ENCODE assay signal across 1 cellular context in the genomic region with DNA sequence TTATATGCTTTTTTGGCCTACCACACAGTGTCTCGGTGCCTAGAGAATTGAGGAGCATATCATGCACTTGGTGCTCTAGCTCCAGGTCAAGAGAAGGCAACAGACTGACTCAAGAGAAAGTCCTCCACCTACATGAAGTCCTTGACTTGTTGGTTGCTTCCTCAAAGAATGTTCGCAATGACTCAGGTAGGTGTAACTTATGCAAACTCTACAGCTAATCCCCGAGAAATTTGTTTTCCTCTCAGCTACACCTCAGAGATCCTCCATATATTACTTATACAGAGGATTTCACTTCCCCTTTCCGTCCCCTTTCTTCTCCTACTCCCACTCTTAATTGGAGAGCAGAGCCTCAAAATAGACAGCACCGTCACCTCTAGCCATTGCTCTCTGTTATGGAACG.
TF ChIP-seq lines count a peak whose summit lies in the region.

No MANE protein-coding gene starts in this region.

TF ChIP-seq in GM12878, 131 proteins besides CTCF, POLR2A, EP300 and RAD21 (continued from another document and continues in another):
- TF ChIP-seq, protein P1, sequence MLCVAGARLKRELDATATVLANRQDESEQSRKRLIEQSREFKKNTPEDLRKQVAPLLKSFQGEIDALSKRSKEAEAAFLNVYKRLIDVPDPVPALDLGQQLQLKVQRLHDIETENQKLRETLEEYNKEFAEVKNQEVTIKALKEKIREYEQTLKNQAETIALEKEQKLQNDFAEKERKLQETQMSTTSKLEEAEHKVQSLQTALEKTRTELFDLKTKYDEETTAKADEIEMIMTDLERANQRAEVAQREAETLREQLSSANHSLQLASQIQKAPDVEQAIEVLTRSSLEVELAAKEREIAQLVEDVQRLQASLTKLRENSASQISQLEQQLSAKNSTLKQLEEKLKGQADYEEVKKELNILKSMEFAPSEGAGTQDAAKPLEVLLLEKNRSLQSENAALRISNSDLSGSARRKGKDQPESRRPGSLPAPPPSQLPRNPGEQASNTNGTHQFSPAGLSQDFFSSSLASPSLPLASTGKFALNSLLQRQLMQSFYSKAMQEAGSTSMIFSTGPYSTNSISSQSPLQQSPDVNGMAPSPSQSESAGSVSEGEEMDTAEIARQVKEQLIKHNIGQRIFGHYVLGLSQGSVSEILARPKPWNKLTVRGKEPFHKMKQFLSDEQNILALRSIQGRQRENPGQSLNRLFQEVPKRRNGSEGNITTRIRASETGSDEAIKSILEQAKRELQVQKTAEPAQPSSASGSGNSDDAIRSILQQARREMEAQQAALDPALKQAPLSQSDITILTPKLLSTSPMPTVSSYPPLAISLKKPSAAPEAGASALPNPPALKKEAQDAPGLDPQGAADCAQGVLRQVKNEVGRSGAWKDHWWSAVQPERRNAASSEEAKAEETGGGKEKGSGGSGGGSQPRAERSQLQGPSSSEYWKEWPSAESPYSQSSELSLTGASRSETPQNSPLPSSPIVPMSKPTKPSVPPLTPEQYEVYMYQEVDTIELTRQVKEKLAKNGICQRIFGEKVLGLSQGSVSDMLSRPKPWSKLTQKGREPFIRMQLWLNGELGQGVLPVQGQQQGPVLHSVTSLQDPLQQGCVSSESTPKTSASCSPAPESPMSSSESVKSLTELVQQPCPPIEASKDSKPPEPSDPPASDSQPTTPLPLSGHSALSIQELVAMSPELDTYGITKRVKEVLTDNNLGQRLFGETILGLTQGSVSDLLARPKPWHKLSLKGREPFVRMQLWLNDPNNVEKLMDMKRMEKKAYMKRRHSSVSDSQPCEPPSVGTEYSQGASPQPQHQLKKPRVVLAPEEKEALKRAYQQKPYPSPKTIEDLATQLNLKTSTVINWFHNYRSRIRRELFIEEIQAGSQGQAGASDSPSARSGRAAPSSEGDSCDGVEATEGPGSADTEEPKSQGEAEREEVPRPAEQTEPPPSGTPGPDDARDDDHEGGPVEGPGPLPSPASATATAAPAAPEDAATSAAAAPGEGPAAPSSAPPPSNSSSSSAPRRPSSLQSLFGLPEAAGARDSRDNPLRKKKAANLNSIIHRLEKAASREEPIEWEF (IDR thresholded peaks at IDR 0.05; ENCODE audit: insufficient replicate concordance, low read depth, low read length), result no peak
- no peak for TF ChIP-seq CBX3 (IDR thresholded peaks at IDR 0.05; ENCODE audit: borderline replicate concordance, low read depth)
- peak; percentile 60; the same call in 1 of the 2 replicates for TF ChIP-seq BCL11A (IDR thresholded peaks at IDR 0.05; ENCODE audit: low read depth, low read length)
- peak; percentile 92 for TF ChIP-seq SPI1 (IDR thresholded peaks at IDR 0.05; ENCODE audit: borderline replicate concordance, insufficient read depth, low read depth, low read length)
- peak; percentile 71 for TF ChIP-seq NBN (IDR thresholded peaks at IDR 0.05)
- TF ChIP-seq, protein P2, sequence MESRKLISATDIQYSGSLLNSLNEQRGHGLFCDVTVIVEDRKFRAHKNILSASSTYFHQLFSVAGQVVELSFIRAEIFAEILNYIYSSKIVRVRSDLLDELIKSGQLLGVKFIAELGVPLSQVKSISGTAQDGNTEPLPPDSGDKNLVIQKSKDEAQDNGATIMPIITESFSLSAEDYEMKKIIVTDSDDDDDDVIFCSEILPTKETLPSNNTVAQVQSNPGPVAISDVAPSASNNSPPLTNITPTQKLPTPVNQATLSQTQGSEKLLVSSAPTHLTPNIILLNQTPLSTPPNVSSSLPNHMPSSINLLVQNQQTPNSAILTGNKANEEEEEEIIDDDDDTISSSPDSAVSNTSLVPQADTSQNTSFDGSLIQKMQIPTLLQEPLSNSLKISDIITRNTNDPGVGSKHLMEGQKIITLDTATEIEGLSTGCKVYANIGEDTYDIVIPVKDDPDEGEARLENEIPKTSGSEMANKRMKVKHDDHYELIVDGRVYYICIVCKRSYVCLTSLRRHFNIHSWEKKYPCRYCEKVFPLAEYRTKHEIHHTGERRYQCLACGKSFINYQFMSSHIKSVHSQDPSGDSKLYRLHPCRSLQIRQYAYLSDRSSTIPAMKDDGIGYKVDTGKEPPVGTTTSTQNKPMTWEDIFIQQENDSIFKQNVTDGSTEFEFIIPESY (IDR thresholded peaks at IDR 0.05), result no peak
- no peak for TF ChIP-seq LARP7 (IDR thresholded peaks at IDR 0.05)
- peak in 1 of 2 experiments; percentile 10; a peak in 1 of 4 replicates for TF ChIP-seq BHLHE40 (IDR thresholded peaks at IDR 0.05; ENCODE audit: borderline replicate concordance in 1 of 2, low read depth in 2 of 2, low read length in 1 of 2)
- no peak for TF ChIP-seq SMAD5 (IDR thresholded peaks at IDR 0.05; ENCODE audit: low read depth)
- no peak for TF ChIP-seq ZNF207 (IDR thresholded peaks at IDR 0.05; ENCODE audit: borderline replicate concordance)
- TF ChIP-seq, protein P3, sequence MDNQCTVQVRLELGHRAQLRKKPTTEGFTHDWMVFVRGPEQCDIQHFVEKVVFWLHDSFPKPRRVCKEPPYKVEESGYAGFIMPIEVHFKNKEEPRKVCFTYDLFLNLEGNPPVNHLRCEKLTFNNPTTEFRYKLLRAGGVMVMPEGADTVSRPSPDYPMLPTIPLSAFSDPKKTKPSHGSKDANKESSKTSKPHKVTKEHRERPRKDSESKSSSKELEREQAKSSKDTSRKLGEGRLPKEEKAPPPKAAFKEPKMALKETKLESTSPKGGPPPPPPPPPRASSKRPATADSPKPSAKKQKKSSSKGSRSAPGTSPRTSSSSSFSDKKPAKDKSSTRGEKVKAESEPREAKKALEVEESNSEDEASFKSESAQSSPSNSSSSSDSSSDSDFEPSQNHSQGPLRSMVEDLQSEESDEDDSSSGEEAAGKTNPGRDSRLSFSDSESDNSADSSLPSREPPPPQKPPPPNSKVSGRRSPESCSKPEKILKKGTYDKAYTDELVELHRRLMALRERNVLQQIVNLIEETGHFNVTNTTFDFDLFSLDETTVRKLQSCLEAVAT (IDR thresholded peaks at IDR 0.05), result no peak
- no peak for TF ChIP-seq ZSCAN29 (IDR thresholded peaks at IDR 0.05)
- TF ChIP-seq KDM1A (IDR thresholded peaks at IDR 0.05; ENCODE audit: borderline replicate concordance), result no peak
- no peak for TF ChIP-seq RCOR1 (conservative IDR thresholded peaks at IDR 0.05; ENCODE audit: low read depth, low read length)
- TF ChIP-seq, protein P4, sequence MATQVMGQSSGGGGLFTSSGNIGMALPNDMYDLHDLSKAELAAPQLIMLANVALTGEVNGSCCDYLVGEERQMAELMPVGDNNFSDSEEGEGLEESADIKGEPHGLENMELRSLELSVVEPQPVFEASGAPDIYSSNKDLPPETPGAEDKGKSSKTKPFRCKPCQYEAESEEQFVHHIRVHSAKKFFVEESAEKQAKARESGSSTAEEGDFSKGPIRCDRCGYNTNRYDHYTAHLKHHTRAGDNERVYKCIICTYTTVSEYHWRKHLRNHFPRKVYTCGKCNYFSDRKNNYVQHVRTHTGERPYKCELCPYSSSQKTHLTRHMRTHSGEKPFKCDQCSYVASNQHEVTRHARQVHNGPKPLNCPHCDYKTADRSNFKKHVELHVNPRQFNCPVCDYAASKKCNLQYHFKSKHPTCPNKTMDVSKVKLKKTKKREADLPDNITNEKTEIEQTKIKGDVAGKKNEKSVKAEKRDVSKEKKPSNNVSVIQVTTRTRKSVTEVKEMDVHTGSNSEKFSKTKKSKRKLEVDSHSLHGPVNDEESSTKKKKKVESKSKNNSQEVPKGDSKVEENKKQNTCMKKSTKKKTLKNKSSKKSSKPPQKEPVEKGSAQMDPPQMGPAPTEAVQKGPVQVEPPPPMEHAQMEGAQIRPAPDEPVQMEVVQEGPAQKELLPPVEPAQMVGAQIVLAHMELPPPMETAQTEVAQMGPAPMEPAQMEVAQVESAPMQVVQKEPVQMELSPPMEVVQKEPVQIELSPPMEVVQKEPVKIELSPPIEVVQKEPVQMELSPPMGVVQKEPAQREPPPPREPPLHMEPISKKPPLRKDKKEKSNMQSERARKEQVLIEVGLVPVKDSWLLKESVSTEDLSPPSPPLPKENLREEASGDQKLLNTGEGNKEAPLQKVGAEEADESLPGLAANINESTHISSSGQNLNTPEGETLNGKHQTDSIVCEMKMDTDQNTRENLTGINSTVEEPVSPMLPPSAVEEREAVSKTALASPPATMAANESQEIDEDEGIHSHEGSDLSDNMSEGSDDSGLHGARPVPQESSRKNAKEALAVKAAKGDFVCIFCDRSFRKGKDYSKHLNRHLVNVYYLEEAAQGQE (IDR thresholded peaks at IDR 0.05; ENCODE audit: low read depth, low read length), result no peak
- TF ChIP-seq, protein P5, sequence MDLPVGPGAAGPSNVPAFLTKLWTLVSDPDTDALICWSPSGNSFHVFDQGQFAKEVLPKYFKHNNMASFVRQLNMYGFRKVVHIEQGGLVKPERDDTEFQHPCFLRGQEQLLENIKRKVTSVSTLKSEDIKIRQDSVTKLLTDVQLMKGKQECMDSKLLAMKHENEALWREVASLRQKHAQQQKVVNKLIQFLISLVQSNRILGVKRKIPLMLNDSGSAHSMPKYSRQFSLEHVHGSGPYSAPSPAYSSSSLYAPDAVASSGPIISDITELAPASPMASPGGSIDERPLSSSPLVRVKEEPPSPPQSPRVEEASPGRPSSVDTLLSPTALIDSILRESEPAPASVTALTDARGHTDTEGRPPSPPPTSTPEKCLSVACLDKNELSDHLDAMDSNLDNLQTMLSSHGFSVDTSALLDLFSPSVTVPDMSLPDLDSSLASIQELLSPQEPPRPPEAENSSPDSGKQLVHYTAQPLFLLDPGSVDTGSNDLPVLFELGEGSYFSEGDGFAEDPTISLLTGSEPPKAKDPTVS (IDR thresholded peaks at IDR 0.05; ENCODE audit: low read depth, low read length), result no peak
- TF ChIP-seq SIX5 (IDR thresholded peaks at IDR 0.05; ENCODE audit: low read depth, low read length, severe bottlenecking), result no peak
- TF ChIP-seq SP1 (IDR thresholded peaks at IDR 0.05; ENCODE audit: low read depth, low read length), result no peak
- no peak for TF ChIP-seq NR2C1 (IDR thresholded peaks at IDR 0.05)
- TF ChIP-seq GABPA (IDR thresholded peaks at IDR 0.05; ENCODE audit: low read depth), result no peak
- TF ChIP-seq MYC (IDR thresholded peaks at IDR 0.05; ENCODE audit: insufficient read depth, insufficient read length, insufficient replicate concordance, low read length, severe bottlenecking), result no peak
- TF ChIP-seq MTA3 (IDR thresholded peaks at IDR 0.05; ENCODE audit: borderline replicate concordance, low read length), result no peak
- no peak for TF ChIP-seq EGR1 (IDR thresholded peaks at IDR 0.05; ENCODE audit: borderline replicate concordance in 1 of 2, low read depth in 2 of 2, low read length in 2 of 2)
- TF ChIP-seq DPF2 (IDR thresholded peaks at IDR 0.05), result peak; percentile 90
- no peak for TF ChIP-seq SRF (IDR thresholded peaks at IDR 0.05; ENCODE audit: low read depth in 2 of 2, low read length in 2 of 2)
- TF ChIP-seq POLR2AphosphoS5 (IDR thresholded peaks at IDR 0.05; ENCODE audit: low read length), result no peak
- no peak for TF ChIP-seq CREM (IDR thresholded peaks at IDR 0.05; ENCODE audit: low read depth)
- TF ChIP-seq RFX5 (IDR thresholded peaks at IDR 0.05; ENCODE audit: low read depth, low read length), result no peak
- no peak for TF ChIP-seq CHD2 (IDR thresholded peaks at IDR 0.05; ENCODE audit: borderline replicate concordance, low read depth, low read length)
- TF ChIP-seq, protein P6, sequence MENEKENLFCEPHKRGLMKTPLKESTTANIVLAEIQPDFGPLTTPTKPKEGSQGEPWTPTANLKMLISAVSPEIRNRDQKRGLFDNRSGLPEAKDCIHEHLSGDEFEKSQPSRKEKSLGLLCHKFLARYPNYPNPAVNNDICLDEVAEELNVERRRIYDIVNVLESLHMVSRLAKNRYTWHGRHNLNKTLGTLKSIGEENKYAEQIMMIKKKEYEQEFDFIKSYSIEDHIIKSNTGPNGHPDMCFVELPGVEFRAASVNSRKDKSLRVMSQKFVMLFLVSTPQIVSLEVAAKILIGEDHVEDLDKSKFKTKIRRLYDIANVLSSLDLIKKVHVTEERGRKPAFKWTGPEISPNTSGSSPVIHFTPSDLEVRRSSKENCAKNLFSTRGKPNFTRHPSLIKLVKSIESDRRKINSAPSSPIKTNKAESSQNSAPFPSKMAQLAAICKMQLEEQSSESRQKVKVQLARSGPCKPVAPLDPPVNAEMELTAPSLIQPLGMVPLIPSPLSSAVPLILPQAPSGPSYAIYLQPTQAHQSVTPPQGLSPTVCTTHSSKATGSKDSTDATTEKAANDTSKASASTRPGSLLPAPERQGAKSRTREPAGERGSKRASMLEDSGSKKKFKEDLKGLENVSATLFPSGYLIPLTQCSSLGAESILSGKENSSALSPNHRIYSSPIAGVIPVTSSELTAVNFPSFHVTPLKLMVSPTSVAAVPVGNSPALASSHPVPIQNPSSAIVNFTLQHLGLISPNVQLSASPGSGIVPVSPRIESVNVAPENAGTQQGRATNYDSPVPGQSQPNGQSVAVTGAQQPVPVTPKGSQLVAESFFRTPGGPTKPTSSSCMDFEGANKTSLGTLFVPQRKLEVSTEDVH (IDR thresholded peaks at IDR 0.05; ENCODE audit: low read depth, partially characterized antibody), result no peak
- no peak for TF ChIP-seq TCF7 (IDR thresholded peaks at IDR 0.05; ENCODE audit: borderline replicate concordance)
- TF ChIP-seq POLR2AphosphoS2 (IDR thresholded peaks at IDR 0.05; ENCODE audit: low read depth, low read length), result no peak
- TF ChIP-seq MXI1 (IDR thresholded peaks at IDR 0.05; ENCODE audit: low read depth, low read length), result no peak
- no peak for TF ChIP-seq FOS (IDR thresholded peaks at IDR 0.05; ENCODE audit: borderline replicate concordance, extremely low read depth, insufficient read length)
- TF ChIP-seq, protein P7, sequence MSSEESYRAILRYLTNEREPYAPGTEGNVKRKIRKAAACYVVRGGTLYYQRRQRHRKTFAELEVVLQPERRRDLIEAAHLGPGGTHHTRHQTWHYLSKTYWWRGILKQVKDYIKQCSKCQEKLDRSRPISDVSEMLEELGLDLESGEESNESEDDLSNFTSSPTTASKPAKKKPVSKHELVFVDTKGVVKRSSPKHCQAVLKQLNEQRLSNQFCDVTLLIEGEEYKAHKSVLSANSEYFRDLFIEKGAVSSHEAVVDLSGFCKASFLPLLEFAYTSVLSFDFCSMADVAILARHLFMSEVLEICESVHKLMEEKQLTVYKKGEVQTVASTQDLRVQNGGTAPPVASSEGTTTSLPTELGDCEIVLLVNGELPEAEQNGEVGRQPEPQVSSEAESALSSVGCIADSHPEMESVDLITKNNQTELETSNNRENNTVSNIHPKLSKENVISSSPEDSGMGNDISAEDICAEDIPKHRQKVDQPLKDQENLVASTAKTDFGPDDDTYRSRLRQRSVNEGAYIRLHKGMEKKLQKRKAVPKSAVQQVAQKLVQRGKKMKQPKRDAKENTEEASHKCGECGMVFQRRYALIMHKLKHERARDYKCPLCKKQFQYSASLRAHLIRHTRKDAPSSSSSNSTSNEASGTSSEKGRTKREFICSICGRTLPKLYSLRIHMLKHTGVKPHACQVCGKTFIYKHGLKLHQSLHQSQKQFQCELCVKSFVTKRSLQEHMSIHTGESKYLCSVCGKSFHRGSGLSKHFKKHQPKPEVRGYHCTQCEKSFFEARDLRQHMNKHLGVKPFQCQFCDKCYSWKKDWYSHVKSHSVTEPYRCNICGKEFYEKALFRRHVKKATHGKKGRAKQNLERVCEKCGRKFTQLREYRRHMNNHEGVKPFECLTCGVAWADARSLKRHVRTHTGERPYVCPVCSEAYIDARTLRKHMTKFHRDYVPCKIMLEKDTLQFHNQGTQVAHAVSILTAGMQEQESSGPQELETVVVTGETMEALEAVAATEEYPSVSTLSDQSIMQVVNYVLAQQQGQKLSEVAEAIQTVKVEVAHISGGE (CRISPR knock-in tag; IDR thresholded peaks at IDR 0.05), result no peak
- TF ChIP-seq CREB1 (IDR thresholded peaks at IDR 0.05; ENCODE audit: low read depth), result no peak
- TF ChIP-seq CHD4 (IDR thresholded peaks at IDR 0.05), result no peak
- TF ChIP-seq YY1 (IDR thresholded peaks at IDR 0.05; ENCODE audit: low read depth, low read length), result no peak
